14 cellular contexts compared by ENCODE assay signal in genomic region chr1:234434706-234435105, GRCh38. TPM values are rescaled to one million over a fixed set of nuclear protein-coding genes. Genes with fewer than 3 reads are reported as not detected.
A peak's percentile ranks its signal among the peaks of the same experiment; 100 is the strongest.
DNase-seq lines count a peak whose midpoint lies in the region; ATAC-seq and TF ChIP-seq lines count a peak whose summit lies in the region.
"Had no signal": no experiment of that assay in that cellular context is flagged by ENCODE, and none has a peak within 500 bp of the region (broad histone marks: within the 10 kb centered on the region; RNA-seq: fewer than 3 reads in every experiment).

No MANE protein-coding gene starts in this region.

- CTCF ChIA-PET in MCF 10A (lab: Yijun Ruan, JAX) = interaction anchor here (0.6 to 1.2 kb wide), 3 partner anchors 10 to 277 kb away, joined by 3 read pairs; no protein-coding TSS in a partner anchor

- H3K27ac ChIP-seq in breast epithelium = no peak overlapping the region
- H3K27ac ChIP-seq in sigmoid colon = no peak overlapping the region
- H3K27ac ChIP-seq: BLaER1 had no signal

- intact Hi-C loops in MCF 10A (cut with micrococcal nuclease) = no loop called here
- intact Hi-C loops in breast epithelium (cut with DNase I; ENCODE audit: low total_unique reads) = no loop called here
- intact Hi-C loops in sigmoid colon (cut with DNase I) = no loop called here

- no peak for TF ChIP-seq POLR2A in breast epithelium (IDR thresholded peaks at IDR 0.05)
- TF ChIP-seq POLR2A in sigmoid colon (IDR thresholded peaks at IDR 0.05) = no peak

- no peak for TF ChIP-seq EP300 in sigmoid colon (IDR thresholded peaks at IDR 0.05)

- H3K27ac Mint-ChIP-seq in MCF 10A (ENCODE audit: low read depth, unreplicated experiment) (peak overlapping the region; percentile 1), HFFc6 (0 out of 2 replicates have a peak overlapping the region, but pooled peaks have one; percentile 14), nephron progenitor cell (peak overlapping the region; percentile 18)
- H3K27ac Mint-ChIP-seq: CD8-positive, alpha-beta T cell; GM23338 had no signal

- no peaks in the 10 kb centered on the region for H3K36me3 ChIP-seq in breast epithelium
- peaks cover 0 to 8% (median 1%) of the 10 kb centered on the region in 4 donors for H3K36me3 ChIP-seq in sigmoid colon

- H3K4me3 ChIP-seq in breast epithelium = no peak overlapping the region
- H3K4me3 ChIP-seq in sigmoid colon = no peak overlapping the region
- H3K4me3 ChIP-seq: BLaER1, GM23338 had no signal

- peaks cover 78% of the 10 kb centered on the region for H3K36me3 Mint-ChIP-seq in MCF 10A (ENCODE audit: insufficient read depth, unreplicated experiment)
- H3K36me3 Mint-ChIP-seq in HFFc6 (ENCODE audit: low read depth) = peaks cover 21% of the 10 kb centered on the region
- peaks cover 82% of the 10 kb centered on the region for H3K36me3 Mint-ChIP-seq in nephron progenitor cell (ENCODE audit: low read depth)

- H3K4me1 Mint-ChIP-seq in MCF 10A (ENCODE audit: insufficient read depth, unreplicated experiment) (peaks cover 12% of the 10 kb centered on the region), HFFc6 (ENCODE audit: low read depth) (peaks cover 20% of the 10 kb centered on the region), nephron progenitor cell (peaks cover 18% of the 10 kb centered on the region)
- H3K4me1 Mint-ChIP-seq: GM23338 had no signal

- TF ChIP-seq CTCF in MCF 10A (IDR thresholded peaks at IDR 0.05; ENCODE audit: unreplicated experiment) = no peak
- TF ChIP-seq CTCF in breast epithelium (IDR thresholded peaks at IDR 0.05) = no peak
- TF ChIP-seq CTCF in HFFc6 (IDR thresholded peaks at IDR 0.05) = no peak
- TF ChIP-seq CTCF in nephron progenitor cell (IDR thresholded peaks at IDR 0.05) = no peak
- TF ChIP-seq CTCF in sigmoid colon (IDR thresholded peaks at IDR 0.05) = no peak

- WGBS in sigmoid colon, 2 donors = 96 to 97% methylated on average over 2 of the region's 2 CpGs

- no peak for ATAC-seq in HG02678 (IDR thresholded peaks at IDR 0.05; ENCODE audit: unreplicated experiment)
- ATAC-seq: CD8-positive, alpha-beta T cell; GM23338; HCT116 had no signal

- DNase-seq in MCF 10A (ENCODE audit: unreplicated experiment) = no peak
- no peak for DNase-seq in breast epithelium (ENCODE audit: low spot score in 2 of 2)
- DNase-seq in HFFc6 = no peak
- DNase-seq in nephron progenitor cell = no peak
- DNase-seq in sigmoid colon = no peak
- no peak for DNase-seq in glomerular visceral epithelial cell (ENCODE audit: extremely low spot score)
- DNase-seq: 8988T; CD8-positive, alpha-beta T cell; DMS 273 treated with DMSO at 0.1 percent for 48 hours; DMS53 had no signal

- H3K4me1 ChIP-seq in breast epithelium = no peaks in the 10 kb centered on the region
- peaks cover 0 to 10% (median 5%) of the 10 kb centered on the region in 4 donors for H3K4me1 ChIP-seq in sigmoid colon
- H3K4me1 ChIP-seq: BLaER1 had no signal

- H3K9me3 ChIP-seq in breast epithelium = no peaks in the 10 kb centered on the region
- H3K9me3 ChIP-seq in sigmoid colon = no peaks in the 10 kb centered on the region
- H3K9me3 ChIP-seq: BLaER1 had no signal

- no peaks in the 10 kb centered on the region for H3K27me3 ChIP-seq in breast epithelium
- no peaks in the 10 kb centered on the region for H3K27me3 ChIP-seq in sigmoid colon
- H3K27me3 ChIP-seq: BLaER1 had no signal

- POLR2A ChIA-PET in MCF 10A (lab: Yijun Ruan, JAX) = interaction anchor here (1.9 kb wide), 1 partner anchor 8 kb away, joined by 10 read pairs; no protein-coding TSS in a partner anchor

- peaks cover 7% of the 10 kb centered on the region for H3K9me3 Mint-ChIP-seq in MCF 10A (ENCODE audit: unreplicated experiment)
- H3K9me3 Mint-ChIP-seq in HFFc6 = no peaks in the 10 kb centered on the region; the same call in 1 of the 2 replicates
- H3K9me3 Mint-ChIP-seq in nephron progenitor cell = peaks cover 22% of the 10 kb centered on the region
- H3K9me3 Mint-ChIP-seq: CD8-positive, alpha-beta T cell; GM23338 had no signal

- H3K4me3 Mint-ChIP-seq in MCF 10A (ENCODE audit: unreplicated experiment) = no peak overlapping the region
- H3K4me3 Mint-ChIP-seq in HFFc6 = no peak overlapping the region
- H3K4me3 Mint-ChIP-seq in nephron progenitor cell = no peak overlapping the region
- H3K4me3 Mint-ChIP-seq: CD8-positive, alpha-beta T cell; GM23338 had no signal

- no TSS peak for BruUV-seq in MCF 10A (replicated peaks; lab: Mats Ljungman, UMichigan)

- H3K27me3 Mint-ChIP-seq in MCF 10A (ENCODE audit: insufficient read depth, unreplicated experiment) = no peaks in the 10 kb centered on the region
- H3K27me3 Mint-ChIP-seq in HFFc6 (ENCODE audit: insufficient read depth) = no peaks in the 10 kb centered on the region; the same call in 1 of the 2 replicates
- H3K27me3 Mint-ChIP-seq in nephron progenitor cell (ENCODE audit: low read depth, poor library complexity) = no peaks in the 10 kb centered on the region

RNA-seq across cellular contexts. Expression of gene TARBP1, which starts 44.3 kb away (rescaled TPM):
- 45.5 and 52.5 TPM in 2 replicates for total RNA-seq in MCF 10A (2022)
- total RNA-seq in breast epithelium = 10 to 100 TPM; 12.3 to 39.2 (median 32.1) TPM
- 10 to 100 TPM in 4 of 6 experiments, 1 to 10 TPM in 2; 8.1 to 12.8 (median 11.0) TPM for total RNA-seq in HFFc6 (2021; fragmentation: NEBNext Ultra II Directional; extraction: Animal tissue kit (Norgen Biotek cat#: 25700))
- 10 to 100 TPM in 3 of 4 donors, 1 to 10 TPM in 1; 9.2 to 21.0 (median 12.3) TPM for total RNA-seq in sigmoid colon
- 10 to 100 TPM in 1 of 3 donors, 1 to 10 TPM in 2; 5.5 to 22.1 (median 9.0) TPM for polyA plus RNA-seq in sigmoid colon
